18 cellular contexts compared by ENCODE assay signal in the genomic region with DNA sequence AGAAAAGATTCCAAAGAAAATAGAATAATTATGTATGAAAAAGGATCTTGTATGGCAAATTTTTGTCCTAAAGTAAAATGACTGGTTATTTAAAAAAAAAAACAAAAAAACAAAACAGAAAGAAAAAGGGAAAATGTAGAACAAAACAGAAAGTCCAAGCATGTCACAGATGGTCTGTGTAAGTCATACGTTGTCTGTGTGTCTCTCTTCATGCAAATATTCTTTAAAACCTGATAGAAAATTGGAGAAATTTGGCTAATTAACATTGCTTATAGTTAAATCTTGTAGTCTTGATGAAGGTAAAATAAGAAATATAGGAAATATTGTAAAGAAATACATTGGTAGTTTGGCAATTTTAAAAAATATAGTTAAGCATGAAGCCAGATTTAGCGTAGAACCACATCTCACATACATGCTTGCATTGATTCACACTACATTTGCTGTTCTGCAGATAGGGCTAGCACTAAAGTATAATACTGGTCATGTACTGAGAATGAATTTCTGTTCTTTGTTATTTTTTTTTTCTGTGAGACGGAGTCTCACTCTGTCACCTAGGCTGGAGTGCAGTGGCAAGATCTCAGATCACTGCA. TPM values are rescaled to one million over a fixed set of nuclear protein-coding genes. Genes with fewer than 3 reads are reported as not detected.
DNase-seq lines count a peak whose midpoint lies in the region; ATAC-seq, FAIRE-seq and TF ChIP-seq lines count a peak whose summit lies in the region.
"Had no signal": no experiment of that assay in that cellular context is flagged by ENCODE, and none has a peak within 500 bp of the region (broad histone marks: within the 10 kb centered on the region; RNA-seq: fewer than 3 reads in every experiment).

No MANE protein-coding gene starts in this region.

- H3K9me3 ChIP-seq in HepG2 (ENCODE audit: low read length) (peaks cover 58% of the 10 kb centered on the region), right lobe of liver (no peaks in the 10 kb centered on the region), endodermal cell (ENCODE audit: control insufficient read depth, low read length) (peaks cover 60% of the 10 kb centered on the region)

- WGBS in HepG2 (ENCODE audit: low lambda C conversion rate): 81% methylated on average over 3 of the region's 3 CpGs
- WGBS in right lobe of liver (ENCODE audit: insufficient coverage, low coverage, low lambda C conversion rate, missing lambda C conversion rate): 75% methylated on average over 2 of the region's 3 CpGs
- 82 to 91% methylated on average over 2 to 3 of the region's 3 CpGs for WGBS in endodermal cell (ENCODE audit: insufficient coverage in 1 of 2, insufficient read length in 1 of 2), 2 experiments

- TF ChIP-seq RAD21 in HepG2 (CRISPR knock-in tag; IDR thresholded peaks at IDR 0.05): no peak

- no peak for FAIRE-seq in HepG2 (lab: Jason Lieb, UNC)

- no peak overlapping the region for H3K4me3 ChIP-seq in HepG2 (replicated peaks in 1 of 3; ENCODE audit: insufficient read depth in 1 of 3, low read depth in 2 of 3, low read length in 3 of 3)
- no peak overlapping the region for H3K4me3 ChIP-seq in right lobe of liver
- H3K4me3 ChIP-seq in endodermal cell (ENCODE audit: low read length): peak overlapping the region; percentile 20
- H3K4me3 ChIP-seq: left ventricle myocardium inferior, SJSA1 had no signal

- no peak overlapping the region for H3K9ac ChIP-seq in HepG2 (ENCODE audit: insufficient read depth, low read depth, low read length)
- H3K9ac ChIP-seq in endodermal cell (ENCODE audit: extremely low read depth, low read length, poor library complexity, severe bottlenecking): no peak overlapping the region
- H3K9ac ChIP-seq: parathyroid adenoma had no signal

- no peaks in the 10 kb centered on the region for H3K36me3 ChIP-seq in HepG2 (replicated peaks in 1 of 2; ENCODE audit: control insufficient read depth in 1 of 2, insufficient read depth in 2 of 2, low read length in 2 of 2)
- no peaks in the 10 kb centered on the region for H3K36me3 ChIP-seq in right lobe of liver
- H3K36me3 ChIP-seq in endodermal cell (ENCODE audit: control insufficient read depth, insufficient read depth, low read length): no peaks in the 10 kb centered on the region
- H3K36me3 ChIP-seq: left ventricle myocardium inferior, SJSA1 had no signal

- peaks cover 91% of the 10 kb centered on the region for H3K9me3 Mint-ChIP-seq in endodermal cell
- peaks cover 11% of the 10 kb centered on the region for H3K9me3 Mint-ChIP-seq in endothelial cell (ENCODE audit: unreplicated experiment)

- H3K27ac ChIP-seq in HepG2 (ENCODE audit: extremely low read length, insufficient read depth, low read length) (no peak overlapping the region), right lobe of liver (no peak overlapping the region), endodermal cell (ENCODE audit: low read depth, low read length) (no peak overlapping the region)
- H3K27ac ChIP-seq: foreskin keratinocyte, left ventricle myocardium inferior, parathyroid adenoma, SJSA1 had no signal

- CTCF ChIA-PET in HepG2 (lab: Yijun Ruan, JAX; ENCODE audit: low intra/inter-chr PET ratio, low total read pairs): no interaction called here

- POLR2A ChIA-PET in HepG2 (lab: Yijun Ruan, JAX): no interaction called here

- no peak for DNase-seq in HepG2 (ENCODE audit: low spot score)
- DNase-seq in right lobe of liver: no peak
- peak; percentile 52 for DNase-seq in OCI-M1 (lab: John Stamatoyannopoulos, UW)
- DNase-seq in endodermal cell: no peak
- DNase-seq in NCI-H2029 treated with DMSO at 0.1 percent for 48 hours (lab: John Stamatoyannopoulos, UW): no peak
- no peak for DNase-seq in GM10266 (ENCODE audit: extremely low spot score)
- no peak for DNase-seq in endothelial cell (ENCODE audit: low spot score)
- no peak for DNase-seq in NCI-H1694 (lab: John Stamatoyannopoulos, UW)
- DNase-seq: activated CD4-positive, alpha-beta T cell treated with anti-CD3 and anti-CD28 coated beads for 1 hour; activated CD8-positive, alpha-beta memory T cell treated with anti-CD3 and anti-CD28 coated beads, Interleukin-2, amount 10 ng/mL, durations not matched to agents 7 days and 5 days; cerebellar nuclear complex; left ventricle myocardium inferior; NCI-H1105 treated with DMSO at 0.1 percent for 48 hours; stimulated activated CD4-positive, alpha-beta T cell treated with anti-CD3 and anti-CD28 coated beads, Interleukin-4, amount 100 ng/mL, for 1 hour had no signal

- H3K79me2 ChIP-seq in HepG2 (ENCODE audit: insufficient read depth, low read length): no peaks in the 10 kb centered on the region
- H3K79me2 ChIP-seq: parathyroid adenoma had no signal

- H3K4me1 Mint-ChIP-seq in endodermal cell (no peaks in the 10 kb centered on the region), endothelial cell (ENCODE audit: unreplicated experiment) (no peaks in the 10 kb centered on the region)
- H3K4me1 Mint-ChIP-seq: activated CD8-positive, alpha-beta memory T cell treated with anti-CD3 and anti-CD28 coated beads, Interleukin-2, amount 10 ng/mL, durations not matched to agents 7 days and 5 days had no signal

- intact Hi-C loops in HepG2 (cut with micrococcal nuclease; ENCODE audit: unreplicated experiment): no loop called here
- intact Hi-C loops in right lobe of liver (cut with DNase I): no loop called here

- H3K4me1 ChIP-seq in HepG2 (ENCODE audit: insufficient read depth, low read length) (no peaks in the 10 kb centered on the region), right lobe of liver (no peaks in the 10 kb centered on the region), endodermal cell (ENCODE audit: control insufficient read depth, insufficient read depth, low read length) (no peaks in the 10 kb centered on the region)
- H3K4me1 ChIP-seq: foreskin keratinocyte, left ventricle myocardium inferior, parathyroid adenoma, SJSA1 had no signal

- TF ChIP-seq CTCF in HepG2 (CRISPR knock-in tag; IDR thresholded peaks at IDR 0.05): no peak
- no peak for TF ChIP-seq CTCF in right lobe of liver (IDR thresholded peaks at IDR 0.05)
- no peak for TF ChIP-seq CTCF in endodermal cell (conservative IDR thresholded peaks at IDR 0.05)
- no peak for TF ChIP-seq CTCF in GM10266 (IDR thresholded peaks at IDR 0.05; ENCODE audit: control insufficient read depth, insufficient read depth, low read depth, missing control alignments)
- no peak for TF ChIP-seq CTCF in endothelial cell (IDR thresholded peaks at IDR 0.05; ENCODE audit: unreplicated experiment)

- H2AFZ ChIP-seq in HepG2 (ENCODE audit: low read length): no peak overlapping the region
- H2AFZ ChIP-seq: parathyroid adenoma had no signal

- BruUV-seq in HepG2 (replicated peaks; lab: Mats Ljungman, UMichigan): no TSS peak

- H3K27me3 Mint-ChIP-seq in endodermal cell (ENCODE audit: insufficient read depth) (peaks cover 5% of the 10 kb centered on the region), endothelial cell (ENCODE audit: unreplicated experiment) (peaks cover 6% of the 10 kb centered on the region)

- TF ChIP-seq EP300 in HepG2 (IDR thresholded peaks at IDR 0.05; ENCODE audit: low read depth in 2 of 2, low read length in 2 of 2): no peak
- TF ChIP-seq EP300 in HepG2 (CRISPR knock-in tag; IDR thresholded peaks at IDR 0.05; ENCODE audit: borderline replicate concordance): no peak

- no peak overlapping the region for H3K27ac Mint-ChIP-seq in endodermal cell
- no peak overlapping the region for H3K27ac Mint-ChIP-seq in endothelial cell (ENCODE audit: unreplicated experiment)
- H3K27ac Mint-ChIP-seq: activated CD8-positive, alpha-beta memory T cell treated with anti-CD3 and anti-CD28 coated beads, Interleukin-2, amount 10 ng/mL, durations not matched to agents 7 days and 5 days; activated T-helper 2 cell treated with anti-CD3 and anti-CD28 coated beads, Interferon-gamma antibody, Interleukin-2, Interleukin-4, amounts not matched to agents 10 μg/mL and 5 μg/mL and 100 μg/mL, durations not matched to agents 14 hours and 24 hours and 36 hours had no signal

- TF ChIP-seq POLR2A in HepG2 (IDR thresholded peaks at IDR 0.05; ENCODE audit: insufficient read depth in 1 of 2, low read depth in 2 of 2, low read length in 2 of 2) (no peak), right lobe of liver (IDR thresholded peaks at IDR 0.05) (no peak)

- H4K20me1 ChIP-seq in HepG2 (ENCODE audit: insufficient read depth, low read length): no peaks in the 10 kb centered on the region

- H3K4me3 Mint-ChIP-seq in endodermal cell (no peak overlapping the region), endothelial cell (ENCODE audit: unreplicated experiment) (no peak overlapping the region)
- H3K4me3 Mint-ChIP-seq: activated CD8-positive, alpha-beta memory T cell treated with anti-CD3 and anti-CD28 coated beads, Interleukin-2, amount 10 ng/mL, durations not matched to agents 7 days and 5 days had no signal

- no peak for ATAC-seq in HepG2
- no peak for ATAC-seq in right lobe of liver
- ATAC-seq: activated CD8-positive, alpha-beta memory T cell treated with anti-CD3 and anti-CD28 coated beads, Interleukin-2, amount 10 ng/mL, durations not matched to agents 7 days and 5 days; foreskin keratinocyte had no signal

- H3K27me3 ChIP-seq in HepG2 (ENCODE audit: control insufficient read depth in 1 of 2, insufficient read depth in 2 of 2, low read length in 2 of 2) (no peaks in the 10 kb centered on the region), right lobe of liver (no peaks in the 10 kb centered on the region), endodermal cell (ENCODE audit: control insufficient read depth, insufficient read depth, low read length, poor library complexity, severe bottlenecking) (no peaks in the 10 kb centered on the region)
- H3K27me3 ChIP-seq: foreskin keratinocyte, SJSA1 had no signal

- H3K36me3 Mint-ChIP-seq in endodermal cell (ENCODE audit: low read depth) (peaks cover 5% of the 10 kb centered on the region), endothelial cell (ENCODE audit: low read depth, unreplicated experiment) (peaks cover 9% of the 10 kb centered on the region)

- in situ Hi-C loops in HepG2 (cut with HindIII; ENCODE audit: extremely low pct_ligation_motif_present, low pct_unique_long_range_greater_than_20kb): no loop called here

- no peak overlapping the region for H3K4me2 ChIP-seq in HepG2 (ENCODE audit: low read depth, low read length)

RNA-seq across cellular contexts. Expression of gene SPRYD7, which starts 58.4 kb away (rescaled TPM):
- total RNA-seq in HepG2 (2016; rRNA removed; fragmentation: Illumina TruSeq; extraction: Trizol) (5.9 and 6.8 TPM in 2 replicates), right lobe of liver (1 to 10 TPM; 4.1 to 7.9 (median 5.4) TPM), endodermal cell (1 to 10 TPM; 2.0 to 5.6 TPM), endothelial cell (ENCODE audit: unreplicated experiment) (4.6 TPM)
- total RNA-seq in HepG2 (2016; cell fraction: cytosol; rRNA removed; fragmentation: Illumina TruSeq; extraction: Trizol; ENCODE audit: low read depth): 0.97 and 1.0 TPM in 2 replicates
- total RNA-seq in HepG2 (2016; cell fraction: insoluble cytoplasmic fraction; rRNA removed; fragmentation: Illumina TruSeq; extraction: Trizol): 5.3 and 8.0 TPM in 2 replicates
- 2.8 TPM in 2 replicates for total RNA-seq in HepG2 (2016; cell fraction: membrane; rRNA removed; fragmentation: Illumina TruSeq; extraction: Trizol)
- 2.6 and 3.9 TPM in 2 replicates for total RNA-seq in HepG2 (2016; cell fraction: nucleus; rRNA removed; fragmentation: Illumina TruSeq; extraction: Trizol)
- polyA plus RNA-seq in HepG2 (2011; rRNA removed): 2.2 and 2.7 TPM in 2 replicates
- 1.2 and 1.7 TPM in 2 replicates for polyA plus RNA-seq in HepG2 (2011; cell fraction: cytosol; rRNA removed)
- 1.6 TPM in 2 replicates for polyA plus RNA-seq in HepG2 (2011; cell fraction: nucleus; rRNA removed)
- polyA plus RNA-seq in HepG2 (2012): 4.8 and 6.4 TPM in 2 replicates
- 0.95 and 1.1 TPM in 2 replicates for polyA plus RNA-seq in HepG2 (2016; cell fraction: cytosol; fragmentation: Illumina TruSeq; extraction: Trizol; ENCODE audit: low read depth)
- 11.8 and 13.0 TPM in 2 replicates for polyA plus RNA-seq in HepG2 (2016; cell fraction: insoluble cytoplasmic fraction; fragmentation: Illumina TruSeq; extraction: Trizol; ENCODE audit: low read depth)
- polyA plus RNA-seq in HepG2 (2016; cell fraction: membrane; fragmentation: Illumina TruSeq; extraction: Trizol; ENCODE audit: low read depth): 2.9 and 3.0 TPM in 2 replicates
- 6.9 and 7.1 TPM in 2 replicates for polyA plus RNA-seq in HepG2 (2016; cell fraction: nucleus; fragmentation: Illumina TruSeq; extraction: Trizol; ENCODE audit: insufficient read depth, low read depth)
- 0.80 and 0.82 TPM in 2 replicates for polyA minus RNA-seq in HepG2 (2011; rRNA and poly(A)+ RNA removed; ENCODE audit: low replicate concordance)
- 1.5 and 1.9 TPM in 2 replicates for polyA minus RNA-seq in HepG2 (2011; cell fraction: cytosol; rRNA and poly(A)+ RNA removed)
- polyA minus RNA-seq in HepG2 (2011; cell fraction: nucleus; rRNA and poly(A)+ RNA removed): 2.7 and 3.2 TPM in 2 replicates
- 5.3 TPM for polyA plus RNA-seq in endodermal cell (2013, experiment 1 of 2)
- polyA plus RNA-seq in endodermal cell (2013, experiment 2 of 2): 5.1 TPM
